ENCODE assay signal across 8 cellular contexts in the genomic region with DNA sequence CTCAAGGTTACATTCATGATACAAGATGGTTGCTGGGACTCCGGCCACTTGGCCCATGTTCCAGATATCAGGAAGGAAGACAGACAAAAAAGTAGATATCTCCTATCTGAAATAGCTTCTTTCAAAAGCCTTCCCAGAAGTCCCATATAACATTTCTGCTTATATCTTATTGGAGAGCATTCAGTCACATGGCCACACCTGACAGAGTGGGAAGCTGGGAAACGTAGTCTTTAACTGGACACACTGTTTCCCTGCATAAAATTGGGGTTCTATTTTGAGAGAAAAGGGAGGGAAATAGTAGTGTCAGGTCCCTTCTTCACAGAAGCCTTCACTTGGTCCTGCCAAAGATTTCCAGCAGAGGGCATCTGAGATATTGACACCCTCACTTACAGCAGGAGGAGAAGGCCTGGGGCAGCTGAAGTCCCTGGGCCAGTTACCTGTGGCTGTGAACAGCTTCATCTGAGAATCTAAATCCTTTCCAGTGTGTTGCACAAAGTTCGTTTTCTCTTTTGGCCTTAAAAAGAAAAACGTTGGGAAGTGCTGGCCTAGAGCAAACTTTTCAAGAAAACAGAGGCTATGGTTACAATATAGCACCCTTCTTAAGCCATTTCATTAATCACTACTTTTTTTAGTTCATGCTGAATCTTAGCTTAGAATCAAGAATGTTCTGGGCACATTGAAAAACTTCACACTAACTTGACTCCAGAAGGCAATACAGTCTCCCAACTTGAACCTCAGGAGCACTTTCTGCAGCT. TPM values are rescaled to one million over a fixed set of nuclear protein-coding genes. Genes with fewer than 3 reads are reported as not detected.
DNase-seq lines count a peak whose midpoint lies in the region; ATAC-seq and TF ChIP-seq lines count a peak whose summit lies in the region.

No MANE protein-coding gene starts in this region.

- no peak overlapping the region for H3K4me3 Mint-ChIP-seq in Calu3 (ENCODE audit: low read depth, unreplicated experiment)

- no peaks in the 10 kb centered on the region for H3K27me3 Mint-ChIP-seq in Calu3 (ENCODE audit: unreplicated experiment)

- no peaks in the 10 kb centered on the region for H3K36me3 ChIP-seq in H7 (replicated peaks; ENCODE audit: control insufficient read depth, insufficient read depth, low read length)

- peak; percentile 38 for TF ChIP-seq CTCF in Calu3 (IDR thresholded peaks at IDR 0.05; ENCODE audit: unreplicated experiment)

- peak; percentile 32 for DNase-seq in Calu3
- DNase-seq in H7: peak; percentile 13
- peak; percentile 33 for DNase-seq in RPMI7951 (ENCODE audit: low read depth)
- DNase-seq in activated naive CD4-positive, alpha-beta T cell treated with Interleukin-2 at 50 U/mL for 16 hours: peak; percentile 69
- DNase-seq in iPS-NIHi7 (ENCODE audit: extremely low spot score): peak; percentile 65
- DNase-seq in stimulated activated CD4-positive, alpha-beta T cell treated with anti-CD3 and anti-CD28 coated beads, TNF-alpha, amount 100 ng/mL, for 4 hours (ENCODE audit: low read depth in 3 of 3): peak; percentile 9 to 47 (median 41)
- no peak for DNase-seq in NCI-H1436 (lab: John Stamatoyannopoulos, UW)

- H3K4me3 ChIP-seq in H7 (ENCODE audit: insufficient read depth, low read depth, low read length): no peak overlapping the region

- no peak overlapping the region for H3K27ac Mint-ChIP-seq in Calu3 (ENCODE audit: unreplicated experiment)

- intact Hi-C loops in Calu3 (cut with micrococcal nuclease; ENCODE audit: unreplicated experiment): loop anchor here (1.0 kb wide), 1 partner anchor 275 kb away; no protein-coding TSS in a partner anchor

- BruUV-seq in Calu3 (replicated peaks; lab: Mats Ljungman, UMichigan): no TSS peak

- CTCF ChIA-PET in Calu3 (lab: Charles Lee): interaction anchor here (1.0 to 1.5 kb wide), 2 partner anchors 14 to 275 kb away, joined by 4 to 6 read pairs; no protein-coding TSS in a partner anchor

- H3K36me3 Mint-ChIP-seq in Calu3 (ENCODE audit: insufficient read depth, unreplicated experiment): no peaks in the 10 kb centered on the region

- no peak for ATAC-seq in HG02588 (IDR thresholded peaks at IDR 0.05; ENCODE audit: unreplicated experiment)

- no peaks in the 10 kb centered on the region for H3K27me3 ChIP-seq in H7 (ENCODE audit: control insufficient read depth, insufficient read depth, low read length)

- no peaks in the 10 kb centered on the region for H3K9me3 Mint-ChIP-seq in Calu3 (ENCODE audit: low read depth, unreplicated experiment)

- no peaks in the 10 kb centered on the region for H3K4me1 Mint-ChIP-seq in Calu3 (ENCODE audit: low read depth, unreplicated experiment)

RNA-seq across cellular contexts. Expression of a gene that starts 33.5 kb away (rescaled TPM):
- 8.0 and 10.9 TPM in 2 replicates for total RNA-seq in Calu3 (2022)
- total RNA-seq in H7 (2014; rRNA removed; shearing (Covaris generic)): 0.07 TPM in 1 of 2 replicates, not detected in the other
- total RNA-seq in RPMI7951 (2014; rRNA removed; shearing (Covaris generic)): 0.84 and 0.98 TPM in 2 replicates
